In the genomic region with DNA sequence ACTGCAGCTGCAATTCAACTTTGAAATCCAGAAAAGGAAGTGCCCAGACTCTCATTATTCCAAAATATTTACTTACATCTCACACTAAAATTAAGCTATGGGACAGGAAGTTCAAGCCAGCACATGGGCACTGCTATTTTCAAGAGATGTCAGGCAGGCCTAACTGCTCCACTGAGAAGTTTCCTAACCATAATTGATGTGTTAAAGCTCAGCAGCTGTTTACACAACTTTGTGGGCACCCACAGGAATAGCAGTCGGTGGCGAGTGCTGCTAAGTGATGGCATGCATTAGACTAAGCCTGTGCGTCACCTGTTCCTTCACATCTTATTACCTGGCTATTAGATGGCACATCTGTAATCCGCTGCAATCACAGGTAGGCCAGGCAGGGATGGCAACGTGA, we compare ENCODE assay signal across 22 cellular contexts.
"Had no signal": no experiment of that assay in that cellular context is flagged by ENCODE, and none has a peak within 500 bp of the region (broad histone marks: within the 10 kb centered on the region; RNA-seq: fewer than 3 reads in every experiment).

No MANE protein-coding gene starts in this region.

- ATAC-seq: activated naive CD4-positive, alpha-beta T cell treated with anti-CD3 and anti-CD28 coated beads, Interleukin-2, amount 50 U/mL, for 72 hours; left lobe of liver had no signal

- H3K9me3 Mint-ChIP-seq: activated B cell treated with CpG ODN at 0.5 μM for 24 hours; activated CD4-positive, alpha-beta memory T cell treated with anti-CD3 and anti-CD28 coated beads for 36 hours; activated naive CD4-positive, alpha-beta T cell treated with anti-CD3 and anti-CD28 coated beads, Interleukin-2, amount 50 U/mL, for 72 hours; activated T-helper 1 cell treated with anti-CD3 and anti-CD28 coated beads, Interleukin-12 subunit alpha, Interleukin-12 subunit beta, Interleukin-2, Interleukin-4 antibody, amounts not matched to agents 30 ng/mL and 10 ng/mL and 1 ng/mL, durations not matched to agents 14 hours and 24 hours and 36 hours; nephron progenitor cell; stimulated activated naive CD8-positive, alpha-beta T cell treated with anti-CD3 and anti-CD28 coated beads, Interleukin-15, Interleukin-2, amounts not matched to agents 100 ng/mL and 50 ng/mL, for 24 hours had no signal

- DNase-seq: activated B cell treated with CpG ODN at 0.5 μM for 24 hours; activated CD4-positive, alpha-beta memory T cell treated with anti-CD3 and anti-CD28 coated beads for 36 hours; activated CD4-positive, alpha-beta T cell treated with anti-CD3 and anti-CD28 coated beads for 4 hours; activated gamma-delta T cell treated with Interleukin-2 at 50 U/mL for 16 hours; activated T-cell treated with anti-CD3 and anti-CD28 coated beads for 4 hours; adrenal gland; foreskin melanocyte; glutamatergic neuron; hippocampal formation; midbrain; nephron progenitor cell; occipital lobe; posterior cingulate gyrus; uterus had no signal

- H3K4me1 ChIP-seq: adrenal gland, breast epithelium, right atrium auricular region, tibial nerve, uterus had no signal

- H3K9me3 ChIP-seq: adrenal gland, breast epithelium, right atrium auricular region, tibial nerve, uterus had no signal

- H3K27me3 ChIP-seq: adrenal gland, breast epithelium, right atrium auricular region, tibial nerve, uterus had no signal

- H3K4me1 Mint-ChIP-seq: activated B cell treated with CpG ODN at 0.5 μM for 24 hours had no signal

- H3K27ac ChIP-seq: adrenal gland, breast epithelium, coronary artery, right atrium auricular region, tibial nerve, uterus had no signal

- H3K36me3 ChIP-seq: adrenal gland, breast epithelium, right atrium auricular region, tibial nerve, uterus had no signal

- H3K36me3 Mint-ChIP-seq: activated CD4-positive, alpha-beta memory T cell treated with anti-CD3 and anti-CD28 coated beads for 36 hours; activated naive CD4-positive, alpha-beta T cell treated with anti-CD3 and anti-CD28 coated beads, Interleukin-2, amount 50 U/mL, for 72 hours had no signal

- H3K4me3 Mint-ChIP-seq: activated B cell treated with CpG ODN at 0.5 μM for 24 hours; activated CD4-positive, alpha-beta memory T cell treated with anti-CD3 and anti-CD28 coated beads for 36 hours; activated T-helper 1 cell treated with anti-CD3 and anti-CD28 coated beads, Interleukin-12 subunit alpha, Interleukin-12 subunit beta, Interleukin-2, Interleukin-4 antibody, amounts not matched to agents 30 ng/mL and 10 ng/mL and 1 ng/mL, durations not matched to agents 14 hours and 24 hours and 36 hours; nephron progenitor cell; stimulated activated naive CD8-positive, alpha-beta T cell treated with anti-CD3 and anti-CD28 coated beads, Interleukin-15, Interleukin-2, amounts not matched to agents 100 ng/mL and 50 ng/mL, for 24 hours had no signal

- H3K4me3 ChIP-seq: adrenal gland, breast epithelium, coronary artery, right atrium auricular region, tibial nerve, uterus had no signal

- H3K27ac Mint-ChIP-seq: activated B cell treated with CpG ODN at 0.5 μM for 24 hours; activated CD4-positive, alpha-beta memory T cell treated with anti-CD3 and anti-CD28 coated beads for 36 hours; activated naive CD4-positive, alpha-beta T cell treated with anti-CD3 and anti-CD28 coated beads, Interleukin-2, amount 50 U/mL, for 72 hours; activated T-helper 1 cell treated with anti-CD3 and anti-CD28 coated beads, Interleukin-12 subunit alpha, Interleukin-12 subunit beta, Interleukin-2, Interleukin-4 antibody, amounts not matched to agents 30 ng/mL and 10 ng/mL and 1 ng/mL, durations not matched to agents 14 hours and 24 hours and 36 hours; nephron progenitor cell; stimulated activated naive CD8-positive, alpha-beta T cell treated with anti-CD3 and anti-CD28 coated beads, Interleukin-15, Interleukin-2, amounts not matched to agents 100 ng/mL and 50 ng/mL, for 24 hours had no signal

- H3K27me3 Mint-ChIP-seq: activated B cell treated with CpG ODN at 0.5 μM for 24 hours; activated CD4-positive, alpha-beta memory T cell treated with anti-CD3 and anti-CD28 coated beads for 36 hours; stimulated activated naive CD8-positive, alpha-beta T cell treated with anti-CD3 and anti-CD28 coated beads, Interleukin-15, Interleukin-2, amounts not matched to agents 100 ng/mL and 50 ng/mL, for 24 hours had no signal
